Comparison of ENCODE assay signal across 9 cellular contexts in the genomic region with DNA sequence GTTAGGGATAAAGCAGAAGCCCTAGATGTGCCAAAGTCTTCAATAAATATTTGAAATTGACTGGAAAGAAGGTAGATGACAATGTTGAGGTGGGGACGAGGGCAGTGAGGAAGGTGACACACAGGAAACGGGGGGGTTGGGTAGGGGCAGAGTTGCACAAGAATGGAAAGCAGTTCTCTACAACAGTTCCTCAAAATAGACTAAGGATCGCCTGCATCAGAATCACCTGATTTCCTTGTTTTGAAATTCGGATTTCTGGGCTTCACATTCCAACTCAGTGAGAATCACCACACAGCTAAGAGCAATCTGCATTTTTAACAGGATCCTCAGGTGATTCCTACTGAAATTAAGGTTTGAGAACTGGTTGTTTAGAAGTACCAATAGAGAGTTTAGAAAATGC.
A peak's percentile ranks its signal among the peaks of the same experiment; 100 is the strongest.
DNase-seq lines count a peak whose midpoint lies in the region; ATAC-seq and TF ChIP-seq lines count a peak whose summit lies in the region.
"Had no signal": no experiment of that assay in that cellular context is flagged by ENCODE, and none has a peak within 500 bp of the region (broad histone marks: within the 10 kb centered on the region; RNA-seq: fewer than 3 reads in every experiment).

No MANE protein-coding gene starts in this region.

- POLR2A ChIA-PET in SK-N-SH (lab: Yijun Ruan, JAX), result no interaction called here

- peaks cover 24% of the 10 kb centered on the region for H3K36me3 Mint-ChIP-seq in natural killer cell treated with Interleukin-12 subunit alpha and Interleukin-12 subunit beta and Interleukin-15 and Interleukin-18, amount 100 ng/mL, for 72 hours

- no peak for TF ChIP-seq CTCF in SK-N-SH (IDR thresholded peaks at IDR 0.05)

- DNase-seq in NT2/D1 (ENCODE audit: low read depth, low spot score), result peak; percentile 48
- peak; percentile 42 to 45 for DNase-seq in dermis microvascular lymphatic vessel endothelial cell (ENCODE audit: low read depth in 2 of 2)
- DNase-seq in natural killer cell treated with Interleukin-12 subunit alpha and Interleukin-12 subunit beta and Interleukin-15 and Interleukin-18, amount 100 ng/mL, for 72 hours (ENCODE audit: low spot score), result no peak
- DNase-seq in OCI-M2 (lab: John Stamatoyannopoulos, UW; ENCODE audit: unreplicated experiment), result no peak
- no peak for DNase-seq in SK-N-SH
- DNase-seq in superior temporal gyrus (ENCODE audit: extremely low spot score), result no peak
- no peak for DNase-seq in effector CD4-positive, alpha-beta T cell

- WGBS in SK-N-SH (ENCODE audit: low lambda C conversion rate), result 81% methylated on average over 4 of the region's 4 CpGs

- no peaks in the 10 kb centered on the region for H3F3A ChIP-seq in SK-N-SH (replicated peaks; ENCODE audit: insufficient read depth)

- H3K9ac ChIP-seq in NT2/D1 (ENCODE audit: insufficient read length, low read depth) (no peak overlapping the region), SK-N-SH (no peak overlapping the region)

- H4K20me1 ChIP-seq in SK-N-SH (ENCODE audit: insufficient read depth), result no peaks in the 10 kb centered on the region

- no peak overlapping the region for H3K4me2 ChIP-seq in SK-N-SH

- H3K27ac Mint-ChIP-seq in natural killer cell treated with Interleukin-12 subunit alpha and Interleukin-12 subunit beta and Interleukin-15 and Interleukin-18, amount 100 ng/mL, for 72 hours, result peak overlapping the region; percentile 30 to 38

- peaks cover 20 to 21% of the 10 kb centered on the region in 2 donors for H3K4me1 Mint-ChIP-seq in natural killer cell treated with Interleukin-12 subunit alpha and Interleukin-12 subunit beta and Interleukin-15 and Interleukin-18, amount 100 ng/mL, for 72 hours (ENCODE audit: low read depth in 2 of 2)

- ATAC-seq in GM21825 (IDR thresholded peaks at IDR 0.05; ENCODE audit: unreplicated experiment), result peak; percentile 60
- ATAC-seq in natural killer cell treated with Interleukin-12 subunit alpha and Interleukin-12 subunit beta and Interleukin-15 and Interleukin-18, amount 100 ng/mL, for 72 hours, result peak; percentile 81 to 82

- CTCF ChIA-PET in SK-N-SH (lab: Yijun Ruan, JAX), result interaction anchor here (1.2 to 6.0 kb wide), 2 partner anchors 233 to 235 kb away, joined by 4 to 19 read pairs; no protein-coding TSS in a partner anchor

- H3K27ac ChIP-seq in SK-N-SH (ENCODE audit: low read depth in 2 of 2, low read length in 1 of 2), result no peak overlapping the region
- H3K27ac ChIP-seq: SK-N-MC had no signal

- peaks cover 13% of the 10 kb centered on the region for H3K9me3 ChIP-seq in NT2/D1 (ENCODE audit: insufficient read depth, low read length)
- peaks cover 10% of the 10 kb centered on the region; the same call in 1 of the 2 replicates for H3K9me3 ChIP-seq in SK-N-SH

- H3K27me3 Mint-ChIP-seq in natural killer cell treated with Interleukin-12 subunit alpha and Interleukin-12 subunit beta and Interleukin-15 and Interleukin-18, amount 100 ng/mL, for 72 hours, result no peaks in the 10 kb centered on the region

- H3K27me3 ChIP-seq in NT2/D1 (ENCODE audit: insufficient read depth, insufficient read length) (no peaks in the 10 kb centered on the region), SK-N-SH (ENCODE audit: insufficient read depth) (no peaks in the 10 kb centered on the region)

- H3K9me2 ChIP-seq in SK-N-SH, result no peaks in the 10 kb centered on the region

- H3K9me3 Mint-ChIP-seq in natural killer cell treated with Interleukin-12 subunit alpha and Interleukin-12 subunit beta and Interleukin-15 and Interleukin-18, amount 100 ng/mL, for 72 hours, result peaks cover 8% of the 10 kb centered on the region

- TF ChIP-seq EP300 in SK-N-SH (IDR thresholded peaks at IDR 0.05; ENCODE audit: borderline replicate concordance in 1 of 2, low read depth in 1 of 2, low read length in 1 of 2), result no peak

- no peak overlapping the region for H2AFZ ChIP-seq in SK-N-SH (ENCODE audit: low read depth)

- H3K79me2 ChIP-seq in SK-N-SH (ENCODE audit: insufficient read depth), result peaks cover 21% of the 10 kb centered on the region

- H3K36me3 ChIP-seq in NT2/D1 (ENCODE audit: insufficient read depth, insufficient read length, low read length) (no peaks in the 10 kb centered on the region), SK-N-SH (replicated peaks in 1 of 2; ENCODE audit: control insufficient read depth in 1 of 2, insufficient read depth in 2 of 2, low read length in 1 of 2) (peaks cover 0 to 7% of the 10 kb centered on the region in 2 experiments)

- TF ChIP-seq RAD21 in SK-N-SH (IDR thresholded peaks at IDR 0.05; ENCODE audit: low read length), result no peak

- H3K4me3 ChIP-seq in NT2/D1 (ENCODE audit: insufficient read length, low read depth) (no peak overlapping the region), SK-N-SH (ENCODE audit: low read depth in 2 of 2, low read length in 1 of 2) (no peak overlapping the region)
- H3K4me3 ChIP-seq: SK-N-MC had no signal

- no peaks in the 10 kb centered on the region for H3K4me1 ChIP-seq in NT2/D1 (ENCODE audit: insufficient read depth, insufficient read length)
- no peaks in the 10 kb centered on the region for H3K4me1 ChIP-seq in SK-N-SH (ENCODE audit: control insufficient read depth in 1 of 2, insufficient read depth in 2 of 2, low read depth in 1 of 2, low read length in 1 of 2)

- peak overlapping the region; percentile 71 for H3K4me3 Mint-ChIP-seq in natural killer cell treated with Interleukin-12 subunit alpha and Interleukin-12 subunit beta and Interleukin-15 and Interleukin-18, amount 100 ng/mL, for 72 hours

TF ChIP-seq in SK-N-SH, 30 proteins besides CTCF, POLR2A, EP300 and RAD21:
- no peak for TF ChIP-seq SMC3 (IDR thresholded peaks at IDR 0.05; ENCODE audit: low read depth, low read length)
- no peak for TF ChIP-seq FOSL2 (IDR thresholded peaks at IDR 0.05; ENCODE audit: borderline replicate concordance, low read depth)
- no peak for TF ChIP-seq JUND (IDR thresholded peaks at IDR 0.05)
- TF ChIP-seq MEF2A (IDR thresholded peaks at IDR 0.05; ENCODE audit: borderline replicate concordance, low read depth), result no peak
- TF ChIP-seq RCOR1 (IDR thresholded peaks at IDR 0.05; ENCODE audit: low read length), result no peak
- TF ChIP-seq POLR2AphosphoS5 (IDR thresholded peaks at IDR 0.05; ENCODE audit: low read depth, low read length), result no peak
- no peak for TF ChIP-seq YY1 (IDR thresholded peaks at IDR 0.05; ENCODE audit: low read depth)
- no peak for TF ChIP-seq ELF1 (IDR thresholded peaks at IDR 0.05)
- TF ChIP-seq, protein P1, sequence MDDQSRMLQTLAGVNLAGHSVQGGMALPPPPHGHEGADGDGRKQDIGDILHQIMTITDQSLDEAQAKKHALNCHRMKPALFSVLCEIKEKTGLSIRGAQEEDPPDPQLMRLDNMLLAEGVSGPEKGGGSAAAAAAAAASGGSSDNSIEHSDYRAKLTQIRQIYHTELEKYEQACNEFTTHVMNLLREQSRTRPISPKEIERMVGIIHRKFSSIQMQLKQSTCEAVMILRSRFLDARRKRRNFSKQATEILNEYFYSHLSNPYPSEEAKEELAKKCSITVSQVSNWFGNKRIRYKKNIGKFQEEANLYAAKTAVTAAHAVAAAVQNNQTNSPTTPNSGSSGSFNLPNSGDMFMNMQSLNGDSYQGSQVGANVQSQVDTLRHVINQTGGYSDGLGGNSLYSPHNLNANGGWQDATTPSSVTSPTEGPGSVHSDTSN (IDR thresholded peaks at IDR 0.05), result no peak
- no peak for TF ChIP-seq GATA2 (CRISPR knock-in tag; IDR thresholded peaks at IDR 0.05)

Comparison
In these comparisons a context has a peak if more than half of its experiments do, and no peak if none do; other contexts are left out.
1. DNase-seq: peak in NT2/D1 (single experiment) and dermis microvascular lymphatic vessel endothelial cell (2 of 2); none in natural killer cell treated with Interleukin-12 subunit alpha and Interleukin-12 subunit beta and Interleukin-15 and Interleukin-18, amount 100 ng/mL, for 72 hours (single experiment), OCI-M2 (single experiment), SK-N-SH (single experiment), superior temporal gyrus (single experiment) and effector CD4-positive, alpha-beta T cell (single experiment).